Comparison of ENCODE assay signal across 8 cellular contexts in genomic region chr19:52140077-52140710, GRCh38. TPM values are rescaled to one million over a fixed set of nuclear protein-coding genes. Genes with fewer than 3 reads are reported as not detected.
DNase-seq lines count a peak whose midpoint lies in the region; ATAC-seq and TF ChIP-seq lines count a peak whose summit lies in the region.

No MANE protein-coding gene starts in this region.

- no peaks in the 10 kb centered on the region for H3K9me3 ChIP-seq in GM23248 (ENCODE audit: low read depth)
- no peaks in the 10 kb centered on the region for H3K9me3 ChIP-seq in skeletal muscle tissue (ENCODE audit: control insufficient read depth in 3 of 3, low read length in 3 of 3)

- H4K20me1 ChIP-seq in GM23248 (ENCODE audit: insufficient read depth), result no peaks in the 10 kb centered on the region

- no peak for ATAC-seq in GM21737 (IDR thresholded peaks at IDR 0.05; ENCODE audit: unreplicated experiment)

- WGBS in GM23248 (ENCODE audit: low coverage in 1 of 2, low lambda C conversion rate in 2 of 2, missing lambda C conversion rate in 2 of 2), 2 experiments, result 17 to 39% methylated on average over 9 to 18 of the region's 18 CpGs

- peak overlapping the region; percentile 97 for H2AFZ ChIP-seq in GM23248

- no peaks in the 10 kb centered on the region for H3K27me3 ChIP-seq in GM23248 (replicated peaks; ENCODE audit: insufficient read depth)
- no peaks in the 10 kb centered on the region for H3K27me3 ChIP-seq in skeletal muscle tissue (ENCODE audit: control insufficient read depth in 3 of 3, insufficient read depth in 3 of 3, low read length in 3 of 3)

- peak overlapping the region; percentile 58 for H3K4me3 ChIP-seq in GM23248
- H3K4me3 ChIP-seq in fibroblast of pulmonary artery (replicated peaks; ENCODE audit: low read depth, low read length), result peak overlapping the region; percentile 83
- H3K4me3 ChIP-seq in skeletal muscle tissue (ENCODE audit: low read length in 3 of 3), result peak overlapping the region; percentile 63 to 95 (median 74)

- H3K9ac ChIP-seq in GM23248 (peak overlapping the region; percentile 68), skeletal muscle tissue (ENCODE audit: low read depth in 1 of 3, low read length in 3 of 3) (peak overlapping the region; percentile 70 to 80 (median 72))

- peak overlapping the region; percentile 85 for H3K4me2 ChIP-seq in GM23248 (ENCODE audit: unreplicated experiment)

- TF ChIP-seq CTCF in fibroblast of pulmonary artery (IDR thresholded peaks at IDR 0.05; ENCODE audit: low read length, missing control alignments) (no peak), GM10266 (IDR thresholded peaks at IDR 0.05; ENCODE audit: control insufficient read depth, insufficient read depth, low read depth, missing control alignments) (no peak)

- H3K27ac ChIP-seq in GM23248, result peak overlapping the region; percentile 57
- peak overlapping the region; percentile 86 for H3K27ac ChIP-seq in skeletal muscle tissue (ENCODE audit: low read depth, low read length)

- DNase-seq in GM23248 (peak; percentile 20), RKO (ENCODE audit: low spot score) (peak; percentile 16), fibroblast of pulmonary artery (ENCODE audit: low read depth) (no peak), retina (no peak), GM10266 (ENCODE audit: extremely low spot score) (no peak)
- DNase-seq in activated effector memory CD4-positive, alpha-beta T cell treated with Interleukin-2 at 50 U/mL for 16 hours, result no peak

- H3K79me2 ChIP-seq in GM23248 (ENCODE audit: insufficient read depth), result peaks cover 39% of the 10 kb centered on the region

- H3K36me3 ChIP-seq in GM23248 (ENCODE audit: low read depth) (no peaks in the 10 kb centered on the region), skeletal muscle tissue (ENCODE audit: control insufficient read depth in 3 of 3, insufficient read depth in 3 of 3, low read length in 3 of 3) (no peaks in the 10 kb centered on the region)

- in situ Hi-C loops in GM23248 (cut with MboI), result no loop called here

- no peaks in the 10 kb centered on the region for H3K9me2 ChIP-seq in GM23248 (ENCODE audit: insufficient read depth)

- H3K4me1 ChIP-seq in GM23248 (ENCODE audit: insufficient read depth), result peaks cover 7% of the 10 kb centered on the region
- peaks cover 14 to 25% (median 15%) of the 10 kb centered on the region in 3 donors for H3K4me1 ChIP-seq in skeletal muscle tissue (ENCODE audit: control insufficient read depth in 3 of 3, insufficient read depth in 3 of 3, low read length in 3 of 3)

- H3F3A ChIP-seq in GM23248 (ENCODE audit: insufficient read depth), result peaks cover 34% of the 10 kb centered on the region

RNA-seq across cellular contexts. Expression of gene ZNF616, which starts 0.5 kb away (rescaled TPM):
- 5.8 and 12.3 TPM in 2 replicates for total RNA-seq in GM23248 (2014; rRNA removed; shearing (Covaris generic))
- polyA plus RNA-seq in GM23248 (2016; fragmentation: Nextera tagmentation; extraction: Ambion mirVana), result 4.1 and 4.7 TPM in 2 replicates
- total RNA-seq in skeletal muscle tissue, result 6.8 TPM

RNA-seq across cellular contexts. Expression of gene ZNF836, which starts 31.2 kb away (rescaled TPM):
- 2.8 and 11.7 TPM in 2 replicates for total RNA-seq in GM23248 (2014; rRNA removed; shearing (Covaris generic))
- polyA plus RNA-seq in GM23248 (2016; fragmentation: Nextera tagmentation; extraction: Ambion mirVana), result 3.3 and 3.8 TPM in 2 replicates
- total RNA-seq in skeletal muscle tissue, result 5.7 TPM

RNA-seq across cellular contexts. Expression of gene ZNF841, which starts 44.6 kb away (rescaled TPM):
- total RNA-seq in GM23248 (2014; rRNA removed; shearing (Covaris generic)), result 15.4 and 24.5 TPM in 2 replicates
- 4.2 and 7.3 TPM in 2 replicates for polyA plus RNA-seq in GM23248 (2016; fragmentation: Nextera tagmentation; extraction: Ambion mirVana)
- 19.8 TPM for total RNA-seq in skeletal muscle tissue

RNA-seq across cellular contexts. Expression of gene PPP2R1A, which starts 49.7 kb away (rescaled TPM):
- total RNA-seq in GM23248 (2014; rRNA removed; shearing (Covaris generic)), result 191 and 248 TPM in 2 replicates
- 277 and 279 TPM in 2 replicates for polyA plus RNA-seq in GM23248 (2016; fragmentation: Nextera tagmentation; extraction: Ambion mirVana)
- total RNA-seq in skeletal muscle tissue, result 65.8 TPM

Comparison
In these comparisons a context has a peak if more than half of its experiments do, and no peak if none do; other contexts are left out.
1. DNase-seq: peak in GM23248 (single experiment) and RKO (single experiment); none in fibroblast of pulmonary artery (single experiment), activated effector memory CD4-positive, alpha-beta T cell treated with Interleukin-2 at 50 U/mL for 16 hours (single experiment), retina (single experiment) and GM10266 (single experiment).
2. Peak in every context shown above with its lines, with median percentiles within 50 percentile points of each other: H3K4me3 ChIP-seq.